8 cellular contexts compared by ENCODE assay signal in genomic region chr11:75582935-75583709, GRCh38. TPM values are rescaled to one million over a fixed set of nuclear protein-coding genes. Genes with fewer than 3 reads are reported as not detected.
DNase-seq lines count a peak whose midpoint lies in the region; ATAC-seq and TF ChIP-seq lines count a peak whose summit lies in the region.

No MANE protein-coding gene starts in this region.

- H3K36me3 ChIP-seq in mesodermal cell (ENCODE audit: control insufficient read depth, insufficient read depth, low read length) = no peaks in the 10 kb centered on the region

- peak; percentile 29 for TF ChIP-seq CTCF in endothelial cell (IDR thresholded peaks at IDR 0.05; ENCODE audit: unreplicated experiment)

- CTCF ChIA-PET in activated CD8-positive, alpha-beta memory T cell treated with anti-CD3 and anti-CD28 coated beads, Interleukin-2, amount 10 ng/mL, durations not matched to agents 7 days and 5 days (lab: Charles Lee) = interaction anchor here (0.7 to 1.3 kb wide), 3 partner anchors 9 to 139 kb away, joined by 3 to 5 read pairs (median 3); partner anchors contain the start of gene MAP6

- H3K4me3 Mint-ChIP-seq in activated CD8-positive, alpha-beta memory T cell treated with anti-CD3 and anti-CD28 coated beads, Interleukin-2, amount 10 ng/mL, durations not matched to agents 7 days and 5 days = peak overlapping the region; percentile 78
- H3K4me3 Mint-ChIP-seq in endothelial cell (ENCODE audit: unreplicated experiment) = peak overlapping the region; percentile 90
- H3K4me3 Mint-ChIP-seq in stimulated activated naive CD8-positive, alpha-beta T cell treated with anti-CD3 and anti-CD28 coated beads, Interleukin-15, amount 100 ng/mL, for 72 hours = peak overlapping the region; percentile 76 to 83

- no peaks in the 10 kb centered on the region for H3K9me3 ChIP-seq in mesodermal cell (ENCODE audit: control insufficient read depth, low read length)

- peak; percentile 90 for ATAC-seq in HG02885 (IDR thresholded peaks at IDR 0.05; ENCODE audit: poor library complexity, unreplicated experiment)
- peak; percentile 99 for ATAC-seq in activated CD8-positive, alpha-beta memory T cell treated with anti-CD3 and anti-CD28 coated beads, Interleukin-2, amount 10 ng/mL, durations not matched to agents 7 days and 5 days
- peak; percentile 93 for ATAC-seq in stimulated activated naive CD8-positive, alpha-beta T cell treated with anti-CD3 and anti-CD28 coated beads, Interleukin-15, amount 100 ng/mL, for 72 hours

- no peaks in the 10 kb centered on the region for H3K9me3 Mint-ChIP-seq in activated CD8-positive, alpha-beta memory T cell treated with anti-CD3 and anti-CD28 coated beads, Interleukin-2, amount 10 ng/mL, durations not matched to agents 7 days and 5 days (ENCODE audit: low read depth)
- no peaks in the 10 kb centered on the region for H3K9me3 Mint-ChIP-seq in endothelial cell (ENCODE audit: unreplicated experiment)
- H3K9me3 Mint-ChIP-seq in stimulated activated naive CD8-positive, alpha-beta T cell treated with anti-CD3 and anti-CD28 coated beads, Interleukin-15, amount 100 ng/mL, for 72 hours = no peaks in the 10 kb centered on the region

- H3K4me1 Mint-ChIP-seq in activated CD8-positive, alpha-beta memory T cell treated with anti-CD3 and anti-CD28 coated beads, Interleukin-2, amount 10 ng/mL, durations not matched to agents 7 days and 5 days = peaks cover 27% of the 10 kb centered on the region
- peaks cover 36% of the 10 kb centered on the region for H3K4me1 Mint-ChIP-seq in endothelial cell (ENCODE audit: unreplicated experiment)
- H3K4me1 Mint-ChIP-seq in stimulated activated naive CD8-positive, alpha-beta T cell treated with anti-CD3 and anti-CD28 coated beads, Interleukin-15, amount 100 ng/mL, for 72 hours = peaks cover 21% of the 10 kb centered on the region

- H3K4me3 ChIP-seq in GM08714 (ENCODE audit: low read length) (peak overlapping the region; percentile 51; the same call in 1 of the 2 replicates), mesodermal cell (ENCODE audit: extremely low read depth, insufficient read depth, low read length, poor library complexity, severe bottlenecking) (peak overlapping the region; percentile 61)

- peak overlapping the region; percentile 93 for H3K27ac ChIP-seq in mesodermal cell (ENCODE audit: low read depth, low read length, severe bottlenecking)

- 1 to 5% methylated on average over 39 to 55 of the region's 67 CpGs for WGBS in mesodermal cell (ENCODE audit: insufficient coverage in 2 of 2), 2 experiments

- DNase-seq in NCI-H69 (lab: John Stamatoyannopoulos, UW) = peak; percentile 82
- peak; percentile 79 for DNase-seq in activated CD8-positive, alpha-beta memory T cell treated with anti-CD3 and anti-CD28 coated beads, Interleukin-2, amount 10 ng/mL, durations not matched to agents 7 days and 5 days
- DNase-seq in endothelial cell (ENCODE audit: low spot score) = peak; percentile 88
- DNase-seq in stimulated activated naive CD8-positive, alpha-beta T cell treated with anti-CD3 and anti-CD28 coated beads, Interleukin-15, amount 100 ng/mL, for 72 hours = peak; percentile 63 to 75
- DNase-seq in cortex of kidney (lab: John Stamatoyannopoulos, UW) = no peak

- H3K27me3 Mint-ChIP-seq in activated CD8-positive, alpha-beta memory T cell treated with anti-CD3 and anti-CD28 coated beads, Interleukin-2, amount 10 ng/mL, durations not matched to agents 7 days and 5 days = peaks cover 10% of the 10 kb centered on the region
- H3K27me3 Mint-ChIP-seq in endothelial cell (ENCODE audit: unreplicated experiment) = peaks cover 12% of the 10 kb centered on the region
- peaks cover 35% of the 10 kb centered on the region for H3K27me3 Mint-ChIP-seq in stimulated activated naive CD8-positive, alpha-beta T cell treated with anti-CD3 and anti-CD28 coated beads, Interleukin-15, amount 100 ng/mL, for 72 hours

- H3K27ac Mint-ChIP-seq in activated CD8-positive, alpha-beta memory T cell treated with anti-CD3 and anti-CD28 coated beads, Interleukin-2, amount 10 ng/mL, durations not matched to agents 7 days and 5 days = peak overlapping the region; percentile 84
- peak overlapping the region; percentile 100 for H3K27ac Mint-ChIP-seq in endothelial cell (ENCODE audit: unreplicated experiment)
- peak overlapping the region; percentile 95 for H3K27ac Mint-ChIP-seq in stimulated activated naive CD8-positive, alpha-beta T cell treated with anti-CD3 and anti-CD28 coated beads, Interleukin-15, amount 100 ng/mL, for 72 hours

- H3K4me1 ChIP-seq in mesodermal cell (ENCODE audit: control insufficient read depth, insufficient read depth, low read length, poor library complexity, severe bottlenecking) = peaks cover 20% of the 10 kb centered on the region

- H3K36me3 Mint-ChIP-seq in activated CD8-positive, alpha-beta memory T cell treated with anti-CD3 and anti-CD28 coated beads, Interleukin-2, amount 10 ng/mL, durations not matched to agents 7 days and 5 days = no peaks in the 10 kb centered on the region
- peaks cover 6% of the 10 kb centered on the region for H3K36me3 Mint-ChIP-seq in endothelial cell (ENCODE audit: low read depth, unreplicated experiment)

RNA-seq across cellular contexts. Expression of gene SERPINH1, which starts 21.1 kb away (rescaled TPM):
- total RNA-seq in activated CD8-positive, alpha-beta memory T cell treated with anti-CD3 and anti-CD28 coated beads, Interleukin-2, amount 10 ng/mL, durations not matched to agents 7 days and 5 days = 10 to 100 TPM in 1 of 2 experiments, 1 to 10 TPM in 1; 8.1 to 10.6 TPM
- total RNA-seq in endothelial cell (ENCODE audit: unreplicated experiment) = 449 TPM
- polyA plus RNA-seq in mesodermal cell (2013, experiment 1 of 2) = 1,319 TPM
- 1,058 TPM for polyA plus RNA-seq in mesodermal cell (2013, experiment 2 of 2)

RNA-seq across cellular contexts. Expression of gene GDPD5, which starts 57.4 kb away (rescaled TPM):
- total RNA-seq in activated CD8-positive, alpha-beta memory T cell treated with anti-CD3 and anti-CD28 coated beads, Interleukin-2, amount 10 ng/mL, durations not matched to agents 7 days and 5 days = 10 to 100 TPM; 11.3 to 33.9 TPM
- total RNA-seq in endothelial cell (ENCODE audit: unreplicated experiment) = 674 TPM
- 27.2 TPM for polyA plus RNA-seq in mesodermal cell (2013, experiment 1 of 2)
- 15.6 TPM for polyA plus RNA-seq in mesodermal cell (2013, experiment 2 of 2)

Comparison
In these comparisons a context has a peak if more than half of its experiments do, and no peak if none do; other contexts are left out.
1. RNA of gene SERPINH1, which starts 21.1 kb away (total RNA-seq): 449 TPM in endothelial cell (single experiment); 8.1 to 10.6 TPM in activated CD8-positive, alpha-beta memory T cell treated with anti-CD3 and anti-CD28 coated beads, Interleukin-2, amount 10 ng/mL, durations not matched to agents 7 days and 5 days; every median in the first group is over 10 times any median in the second.
2. RNA of gene GDPD5, which starts 57.4 kb away (total RNA-seq): 674 TPM in endothelial cell (single experiment); 11.3 to 33.9 TPM in activated CD8-positive, alpha-beta memory T cell treated with anti-CD3 and anti-CD28 coated beads, Interleukin-2, amount 10 ng/mL, durations not matched to agents 7 days and 5 days; every median in the first group is over 10 times any median in the second.
3. Peak in every context shown above with its lines, with median percentiles within 50 percentile points of each other: ATAC-seq, H3K27ac Mint-ChIP-seq and H3K4me3 Mint-ChIP-seq.